In the genomic region with DNA sequence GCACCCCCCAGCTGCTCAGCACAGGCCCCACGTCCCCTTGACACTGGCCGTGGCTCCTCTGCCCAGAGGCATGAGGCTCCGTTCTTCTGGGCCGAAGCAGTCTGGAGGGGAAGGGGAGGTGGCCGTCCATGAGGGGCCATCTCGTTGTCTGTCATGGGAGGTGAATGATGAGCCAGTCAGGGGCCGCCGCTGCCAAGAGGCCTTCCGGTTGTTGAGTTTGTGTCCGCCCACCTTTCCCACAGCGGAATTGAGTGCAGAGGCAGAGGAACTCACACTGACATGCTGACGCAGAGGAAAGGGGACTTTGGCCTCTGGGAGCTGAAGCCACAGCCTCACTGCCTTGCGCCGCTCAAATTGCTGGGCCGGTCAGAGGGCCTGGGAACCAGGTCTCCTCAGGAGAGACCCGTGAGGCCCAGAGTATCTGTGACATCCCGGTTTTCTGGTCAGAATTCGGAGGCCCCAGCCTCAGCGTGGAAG, we compare ENCODE assay signal across 9 cellular contexts.
A peak's percentile ranks its signal among the peaks of the same experiment; 100 is the strongest.
DNase-seq lines count a peak whose midpoint lies in the region; ATAC-seq and TF ChIP-seq lines count a peak whose summit lies in the region.
"Had no signal": no experiment of that assay in that cellular context is flagged by ENCODE, and none has a peak within 500 bp of the region (broad histone marks: within the 10 kb centered on the region; RNA-seq: fewer than 3 reads in every experiment).

No MANE protein-coding gene starts in this region.

- H3K27ac Mint-ChIP-seq in activated naive CD4-positive, alpha-beta T cell treated with anti-CD3 and anti-CD28 coated beads, Interleukin-2, amount 50 U/mL, for 72 hours: no peak overlapping the region
- H3K27ac Mint-ChIP-seq in natural killer cell treated with Interleukin-12 subunit alpha and Interleukin-12 subunit beta and Interleukin-15 and Interleukin-18, amount 100 ng/mL, for 72 hours: peak overlapping the region in 1 of 2 donors; percentile 67
- no peak overlapping the region for H3K27ac Mint-ChIP-seq in chondrocyte (ENCODE audit: unreplicated experiment)

- no peak for TF ChIP-seq CTCF in chondrocyte (IDR thresholded peaks at IDR 0.05)

- DNase-seq in Daoy (ENCODE audit: low read depth) (peak; percentile 30), chondrocyte (ENCODE audit: low spot score) (no peak), COR-L47 (lab: John Stamatoyannopoulos, UW) (no peak), AG08395 (ENCODE audit: low spot score) (no peak)
- peak; percentile 35 to 61 for DNase-seq in activated naive CD4-positive, alpha-beta T cell treated with anti-CD3 and anti-CD28 coated beads, Interleukin-2, amount 50 U/mL, for 72 hours (ENCODE audit: low spot score in 2 of 2)
- DNase-seq in natural killer cell treated with Interleukin-12 subunit alpha and Interleukin-12 subunit beta and Interleukin-15 and Interleukin-18, amount 100 ng/mL, for 72 hours (ENCODE audit: low spot score): peak; percentile 69
- DNase-seq: lower lobe of right lung had no signal

- ATAC-seq in HG02852 (IDR thresholded peaks at IDR 0.05; ENCODE audit: unreplicated experiment): peak; percentile 66
- ATAC-seq in activated naive CD4-positive, alpha-beta T cell treated with anti-CD3 and anti-CD28 coated beads, Interleukin-2, amount 50 U/mL, for 72 hours: peak; percentile 80 to 81
- ATAC-seq in natural killer cell treated with Interleukin-12 subunit alpha and Interleukin-12 subunit beta and Interleukin-15 and Interleukin-18, amount 100 ng/mL, for 72 hours: peak; percentile 56 to 74
- ATAC-seq in HG02973 (IDR thresholded peaks at IDR 0.05; ENCODE audit: unreplicated experiment): no peak

- no peak overlapping the region for H3K4me3 Mint-ChIP-seq in natural killer cell treated with Interleukin-12 subunit alpha and Interleukin-12 subunit beta and Interleukin-15 and Interleukin-18, amount 100 ng/mL, for 72 hours
- no peak overlapping the region for H3K4me3 Mint-ChIP-seq in chondrocyte (ENCODE audit: unreplicated experiment)

- peaks cover 0 to 13% of the 10 kb centered on the region in 2 donors for H3K4me1 Mint-ChIP-seq in natural killer cell treated with Interleukin-12 subunit alpha and Interleukin-12 subunit beta and Interleukin-15 and Interleukin-18, amount 100 ng/mL, for 72 hours (ENCODE audit: low read depth in 2 of 2)
- no peaks in the 10 kb centered on the region for H3K4me1 Mint-ChIP-seq in chondrocyte (ENCODE audit: low read depth)

- peaks cover 2 to 8% of the 10 kb centered on the region in 2 donors for H3K27me3 Mint-ChIP-seq in natural killer cell treated with Interleukin-12 subunit alpha and Interleukin-12 subunit beta and Interleukin-15 and Interleukin-18, amount 100 ng/mL, for 72 hours
- H3K27me3 Mint-ChIP-seq in chondrocyte (ENCODE audit: low read depth): no peaks in the 10 kb centered on the region

- no peaks in the 10 kb centered on the region for H3K9me3 Mint-ChIP-seq in activated naive CD4-positive, alpha-beta T cell treated with anti-CD3 and anti-CD28 coated beads, Interleukin-2, amount 50 U/mL, for 72 hours
- no peaks in the 10 kb centered on the region for H3K9me3 Mint-ChIP-seq in natural killer cell treated with Interleukin-12 subunit alpha and Interleukin-12 subunit beta and Interleukin-15 and Interleukin-18, amount 100 ng/mL, for 72 hours
- H3K9me3 Mint-ChIP-seq in chondrocyte (ENCODE audit: low read depth): no peaks in the 10 kb centered on the region

- no peaks in the 10 kb centered on the region for H3K36me3 Mint-ChIP-seq in activated naive CD4-positive, alpha-beta T cell treated with anti-CD3 and anti-CD28 coated beads, Interleukin-2, amount 50 U/mL, for 72 hours
- H3K36me3 Mint-ChIP-seq in natural killer cell treated with Interleukin-12 subunit alpha and Interleukin-12 subunit beta and Interleukin-15 and Interleukin-18, amount 100 ng/mL, for 72 hours: no peaks in the 10 kb centered on the region
- peaks cover 2% of the 10 kb centered on the region for H3K36me3 Mint-ChIP-seq in chondrocyte (ENCODE audit: low read depth)

Comparison
In these comparisons a context has a peak if more than half of its experiments do, and no peak if none do; other contexts are left out.
1. DNase-seq: peak in Daoy (single experiment), activated naive CD4-positive, alpha-beta T cell treated with anti-CD3 and anti-CD28 coated beads, Interleukin-2, amount 50 U/mL, for 72 hours (2 of 2) and natural killer cell treated with Interleukin-12 subunit alpha and Interleukin-12 subunit beta and Interleukin-15 and Interleukin-18, amount 100 ng/mL, for 72 hours (single experiment); none in chondrocyte (single experiment), COR-L47 (single experiment) and AG08395 (single experiment).